Comparison of ENCODE assay signal across 11 cellular contexts in genomic region chr14:104979758-104980591, GRCh38. TPM values are rescaled to one million over a fixed set of nuclear protein-coding genes. Genes with fewer than 3 reads are reported as not detected.
DNase-seq lines count a peak whose midpoint lies in the region; ATAC-seq and TF ChIP-seq lines count a peak whose summit lies in the region.
"Had no signal": no experiment of that assay in that cellular context is flagged by ENCODE, and none has a peak within 500 bp of the region (broad histone marks: within the 10 kb centered on the region; RNA-seq: fewer than 3 reads in every experiment).

No MANE protein-coding gene starts in this region.

- peak; percentile 44 for TF ChIP-seq EP300 in esophagus muscularis mucosa (IDR thresholded peaks at IDR 0.05)

- peak overlapping the region; percentile 41 for H2BK12ac ChIP-seq in neuronal stem cell (ENCODE audit: low read length)

- H3K4ac ChIP-seq in neuronal stem cell (ENCODE audit: low read length), result no peak overlapping the region

- H3K27ac ChIP-seq in PC-9, result no peak overlapping the region
- peak overlapping the region; percentile 76 to 92 (median 82) for H3K27ac ChIP-seq in esophagus muscularis mucosa (replicated peaks in 1 of 4)
- H3K27ac ChIP-seq in neuronal stem cell (replicated peaks; ENCODE audit: low read length), result no peak overlapping the region

- H3K36me3 Mint-ChIP-seq in activated T-cell treated with anti-CD3 and anti-CD28 coated beads, Interleukin-2, amount 50 U/mL, for 4 hours (ENCODE audit: insufficient read depth), result no peaks in the 10 kb centered on the region

- H3K79me2 ChIP-seq in PC-9 (ENCODE audit: low read depth), result no peaks in the 10 kb centered on the region

- H3K4me1 ChIP-seq in PC-9 (replicated peaks; ENCODE audit: insufficient read depth) (peaks cover 27% of the 10 kb centered on the region), esophagus muscularis mucosa (peaks cover 48 to 69% (median 59%) of the 10 kb centered on the region in 4 donors), neuronal stem cell (ENCODE audit: control insufficient read depth in 2 of 2, insufficient read depth in 1 of 2, low read depth in 1 of 2, low read length in 2 of 2) (peaks cover 16 to 17% of the 10 kb centered on the region in 2 donors)

- H3K4me1 Mint-ChIP-seq in activated T-cell treated with anti-CD3 and anti-CD28 coated beads, Interleukin-2, amount 50 U/mL, for 4 hours (ENCODE audit: low read depth), result peaks cover 9% of the 10 kb centered on the region

- H4K91ac ChIP-seq in neuronal stem cell (ENCODE audit: low read depth, low read length, poor library complexity), result peak overlapping the region; percentile 59

- peak overlapping the region; percentile 57 for H3K18ac ChIP-seq in neuronal stem cell (ENCODE audit: low read length)

- peak overlapping the region; percentile 31 for H2BK120ac ChIP-seq in neuronal stem cell (ENCODE audit: low read depth, low read length)

- DNase-seq in COLO668 (lab: John Stamatoyannopoulos, UW; ENCODE audit: unreplicated experiment) (peak; percentile 57), PC-9 (peak; percentile 69 to 80), esophagus muscularis mucosa (ENCODE audit: extremely low spot score) (no peak), neuronal stem cell (ENCODE audit: low spot score) (no peak), AG08395 (ENCODE audit: low spot score) (no peak)
- no peak for DNase-seq in activated T-cell treated with anti-CD3 and anti-CD28 coated beads, Interleukin-2, amount 50 U/mL, for 4 hours
- no peak for DNase-seq in stimulated activated CD4-positive, alpha-beta T cell treated with anti-CD3 and anti-CD28 coated beads, Interleukin-2, amount 100 ng/mL, for 48 hours
- DNase-seq: EL; stimulated activated naive CD4-positive, alpha-beta T cell treated with Interleukin-2 at 50 U/mL for 16 hours had no signal

- no peak overlapping the region for H2BK15ac ChIP-seq in neuronal stem cell (ENCODE audit: low read length)

- no peak overlapping the region for H4K8ac ChIP-seq in neuronal stem cell (ENCODE audit: low read depth, low read length)

- H3K27me3 ChIP-seq in PC-9 (ENCODE audit: insufficient read depth, low read depth) (no peaks in the 10 kb centered on the region), esophagus muscularis mucosa (no peaks in the 10 kb centered on the region), neuronal stem cell (ENCODE audit: control insufficient read depth in 3 of 3, insufficient read depth in 3 of 3, low read depth in 1 of 3, low read length in 3 of 3) (peaks cover 5 to 82% (median 37%) of the 10 kb centered on the region in 3 experiments)
- H3K27me3 ChIP-seq: Peyer's patch had no signal

- H3K23ac ChIP-seq in neuronal stem cell (ENCODE audit: low read depth, low read length, poor library complexity), result no peak overlapping the region

- H4K20me1 ChIP-seq in PC-9 (ENCODE audit: insufficient read depth), result no peaks in the 10 kb centered on the region

- H3K36me3 ChIP-seq in PC-9 (ENCODE audit: low read depth) (no peaks in the 10 kb centered on the region), esophagus muscularis mucosa (no peaks in the 10 kb centered on the region), neuronal stem cell (replicated peaks in 1 of 2; ENCODE audit: control insufficient read depth in 2 of 2, insufficient read depth in 2 of 2, low read length in 2 of 2) (no peaks in the 10 kb centered on the region)
- H3K36me3 ChIP-seq: Peyer's patch had no signal

- H3K9ac ChIP-seq in neuronal stem cell (ENCODE audit: low read depth, low read length, poor library complexity), result peak overlapping the region; percentile 70

- H3K27me3 Mint-ChIP-seq in activated T-cell treated with anti-CD3 and anti-CD28 coated beads, Interleukin-2, amount 50 U/mL, for 4 hours (ENCODE audit: low read depth), result peaks cover 29% of the 10 kb centered on the region

- BruUV-seq in PC-9 (replicated peaks; lab: Mats Ljungman, UMichigan), result no TSS peak

- H2BK5ac ChIP-seq in neuronal stem cell (ENCODE audit: low read length), result peak overlapping the region; percentile 66

- no peaks in the 10 kb centered on the region for H3K9me3 Mint-ChIP-seq in activated T-cell treated with anti-CD3 and anti-CD28 coated beads, Interleukin-2, amount 50 U/mL, for 4 hours

- H3F3A ChIP-seq in PC-9 (ENCODE audit: insufficient read depth, low read depth), result peaks cover 13% of the 10 kb centered on the region; the same call in 1 of the 2 replicates

- WGBS in esophagus muscularis mucosa, result 69% methylated on average over 11 of the region's 19 CpGs
- WGBS in neuronal stem cell (ENCODE audit: extremely low coverage in 2 of 2, insufficient read length in 2 of 2, insufficient replicate concordance in 1 of 2), 2 donors, result no CpG with 5 or more reads among the region's 19 CpGs

- H2AK5ac ChIP-seq in neuronal stem cell (ENCODE audit: low read depth, low read length), result peak overlapping the region; percentile 81

- ATAC-seq in activated T-cell treated with anti-CD3 and anti-CD28 coated beads, Interleukin-2, amount 50 U/mL, for 4 hours, result no peak
- ATAC-seq in GM21717 (IDR thresholded peaks at IDR 0.05; ENCODE audit: unreplicated experiment), result no peak

- POLR2A ChIA-PET in PC-9 (lab: Charles Lee; ENCODE audit: unreplicated experiment), result interaction anchor here (0.7 kb wide), 1 partner anchor 52 kb away, joined by 4 read pairs; no protein-coding TSS in a partner anchor

- H3K4me3 ChIP-seq in PC-9 (no peak overlapping the region), esophagus muscularis mucosa (no peak overlapping the region), neuronal stem cell (ENCODE audit: low read length in 2 of 2) (no peak overlapping the region)
- H3K4me3 ChIP-seq: Peyer's patch had no signal

- H3K9me2 ChIP-seq in PC-9 (ENCODE audit: insufficient read depth), result no peaks in the 10 kb centered on the region

- peak overlapping the region; percentile 82 for H3K14ac ChIP-seq in neuronal stem cell (ENCODE audit: low read length)

- intact Hi-C loops in PC-9 (cut with micrococcal nuclease; ENCODE audit: unreplicated experiment) (no loop called here), esophagus muscularis mucosa (cut with DNase I) (no loop called here)

- H2AFZ ChIP-seq in PC-9 (no peak overlapping the region), neuronal stem cell (ENCODE audit: low read length) (no peak overlapping the region)

- no peak overlapping the region for H3K4me2 ChIP-seq in PC-9
- H3K4me2 ChIP-seq in neuronal stem cell (ENCODE audit: insufficient read depth, low read length, poor library complexity, severe bottlenecking), result no peak overlapping the region

- no peak for TF ChIP-seq CTCF in PC-9 (conservative IDR thresholded peaks at IDR 0.05)
- no peak for TF ChIP-seq CTCF in esophagus muscularis mucosa (IDR thresholded peaks at IDR 0.05)

- H3K9me3 ChIP-seq in PC-9 (ENCODE audit: insufficient read depth, low read depth), result no peaks in the 10 kb centered on the region
- H3K9me3 ChIP-seq in esophagus muscularis mucosa, result no peaks in the 10 kb centered on the region
- H3K9me3 ChIP-seq in neuronal stem cell (replicated peaks in 1 of 2; ENCODE audit: control insufficient read depth in 2 of 2, insufficient read depth in 1 of 2, low read depth in 1 of 2, low read length in 2 of 2), result no peaks in the 10 kb centered on the region
- H3K9me3 ChIP-seq: Peyer's patch had no signal

- TF ChIP-seq POLR2A in esophagus muscularis mucosa (IDR thresholded peaks at IDR 0.05; ENCODE audit: low read depth), result no peak

- peaks cover 3% of the 10 kb centered on the region for H3K79me1 ChIP-seq in neuronal stem cell (ENCODE audit: low read depth, low read length)

- CTCF ChIA-PET in PC-9 (lab: Charles Lee), result no interaction called here

- H3K4me3 Mint-ChIP-seq in activated T-cell treated with anti-CD3 and anti-CD28 coated beads, Interleukin-2, amount 50 U/mL, for 4 hours, result no peak overlapping the region

RNA-seq across cellular contexts. Expression of gene AHNAK2, which starts 1.8 kb away (rescaled TPM):
- total RNA-seq in PC-9 (2021) (30.8 and 38.9 TPM in 2 replicates), esophagus muscularis mucosa (100 to 1,000 TPM in 3 of 4 donors, 10 to 100 TPM in 1; 95.3 to 277 (median 195) TPM)
- 0.43 TPM for polyA plus RNA-seq in neuronal stem cell (2013, experiment 1 of 2)
- polyA plus RNA-seq in neuronal stem cell (2013, experiment 2 of 2), result 0.46 TPM
- under 1 TPM; under 0.01 to 0.08 (median 0.05) TPM for total RNA-seq in activated T-cell treated with anti-CD3 and anti-CD28 coated beads, Interleukin-2, amount 50 U/mL, for 4 hours

RNA-seq across cellular contexts. Expression of gene CLBA1, which starts 5.6 kb away (rescaled TPM):
- total RNA-seq in PC-9 (2021) (12.5 and 12.6 TPM in 2 replicates), esophagus muscularis mucosa (1 to 10 TPM; 3.7 to 9.8 (median 6.7) TPM)
- polyA plus RNA-seq in neuronal stem cell (2013, experiment 1 of 2), result 6.1 TPM
- polyA plus RNA-seq in neuronal stem cell (2013, experiment 2 of 2), result 6.0 TPM
- total RNA-seq in activated T-cell treated with anti-CD3 and anti-CD28 coated beads, Interleukin-2, amount 50 U/mL, for 4 hours, result 1 to 10 TPM; 2.9 to 3.8 (median 3.3) TPM

RNA-seq across cellular contexts. Expression of gene CDCA4, which starts 40.9 kb away (rescaled TPM):
- total RNA-seq in PC-9 (2021) (24.9 and 27.7 TPM in 2 replicates), esophagus muscularis mucosa (1 to 10 TPM; 5.0 to 8.0 (median 6.0) TPM)
- 46.0 TPM for polyA plus RNA-seq in neuronal stem cell (2013, experiment 1 of 2)
- polyA plus RNA-seq in neuronal stem cell (2013, experiment 2 of 2), result 45.5 TPM
- total RNA-seq in activated T-cell treated with anti-CD3 and anti-CD28 coated beads, Interleukin-2, amount 50 U/mL, for 4 hours, result 10 to 100 TPM; 55.1 to 72.2 (median 58.3) TPM

RNA-seq across cellular contexts. Expression of gene PLD4, which starts 55.3 kb away (rescaled TPM):
- total RNA-seq in PC-9 (2021) (0.05 TPM in 1 of 2 replicates, not detected in the other), esophagus muscularis mucosa (under 1 TPM; under 0.01 to 0.50 (median 0.15) TPM)
- 0.04 TPM for polyA plus RNA-seq in neuronal stem cell (2013, experiment 1 of 2)
- polyA plus RNA-seq in neuronal stem cell (2013, experiment 2 of 2), result 0.03 TPM
- total RNA-seq in activated T-cell treated with anti-CD3 and anti-CD28 coated beads, Interleukin-2, amount 50 U/mL, for 4 hours, result under 1 TPM in 1 of 3 donors, not detected in 2; 0.08 TPM

Comparison
In these comparisons a context has a peak if more than half of its experiments do, and no peak if none do; other contexts are left out.
1. DNase-seq: peak in COLO668 (single experiment) and PC-9 (2 of 2); none in esophagus muscularis mucosa (single experiment), neuronal stem cell (single experiment), activated T-cell treated with anti-CD3 and anti-CD28 coated beads, Interleukin-2, amount 50 U/mL, for 4 hours (single experiment), AG08395 (single experiment) and stimulated activated CD4-positive, alpha-beta T cell treated with anti-CD3 and anti-CD28 coated beads, Interleukin-2, amount 100 ng/mL, for 48 hours (0 of 2).
2. H3K27ac ChIP-seq: peak in esophagus muscularis mucosa (4 of 4); none in PC-9 (single experiment) and neuronal stem cell (single experiment).
3. RNA of gene AHNAK2, which starts 1.8 kb away (total RNA-seq): 95.3 to 277 TPM in esophagus muscularis mucosa and 30.8 to 38.9 TPM in PC-9; under 0.01 to 0.08 TPM in activated T-cell treated with anti-CD3 and anti-CD28 coated beads, Interleukin-2, amount 50 U/mL, for 4 hours; every median in the first group is over 10 times any median in the second.